ENCODE assay signal across 8 cellular contexts in the genomic region with DNA sequence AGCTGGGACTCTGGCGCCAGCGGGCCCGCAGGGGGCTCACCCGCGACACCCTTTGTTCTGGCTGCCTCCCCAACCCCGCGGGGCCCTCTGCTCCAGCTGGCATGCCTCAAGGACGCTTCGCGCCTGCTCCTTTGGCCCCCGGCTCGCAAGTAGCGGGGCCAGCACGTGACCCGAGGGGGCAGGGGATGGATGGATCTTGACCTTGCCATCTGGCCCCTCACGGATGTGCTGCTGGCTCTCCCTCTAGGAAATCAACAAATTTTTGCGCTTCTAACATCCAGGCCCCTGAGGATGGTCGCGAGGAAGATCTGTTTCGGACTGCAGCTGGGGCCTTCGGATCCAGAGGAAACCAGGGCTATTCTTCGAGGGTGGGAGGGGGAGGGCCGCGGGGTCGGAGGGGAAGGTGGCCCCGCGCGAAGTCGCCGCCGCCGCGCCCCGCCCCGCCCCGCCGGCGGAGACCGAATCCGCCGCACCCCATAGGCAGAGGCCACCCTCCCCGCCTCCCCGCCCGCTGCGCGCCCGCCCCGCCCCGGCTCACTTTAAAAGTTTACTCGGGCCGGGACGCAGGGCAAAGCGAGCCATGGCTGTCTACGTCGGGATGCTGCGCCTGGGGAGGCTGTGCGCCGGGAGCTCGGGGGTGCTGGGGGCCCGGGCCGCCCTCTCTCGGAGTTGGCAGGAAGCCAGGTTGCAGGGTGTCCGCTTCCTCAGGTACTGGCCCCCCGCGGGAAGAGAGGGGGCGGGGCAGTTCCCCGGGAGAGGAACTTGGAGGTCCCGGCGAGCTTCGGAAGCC. TPM values are rescaled to one million over a fixed set of nuclear protein-coding genes. Genes with fewer than 3 reads are reported as not detected.
A peak's percentile ranks its signal among the peaks of the same experiment; 100 is the strongest.
DNase-seq lines count a peak whose midpoint lies in the region; ATAC-seq and TF ChIP-seq lines count a peak whose summit lies in the region.

A gene with protein sequence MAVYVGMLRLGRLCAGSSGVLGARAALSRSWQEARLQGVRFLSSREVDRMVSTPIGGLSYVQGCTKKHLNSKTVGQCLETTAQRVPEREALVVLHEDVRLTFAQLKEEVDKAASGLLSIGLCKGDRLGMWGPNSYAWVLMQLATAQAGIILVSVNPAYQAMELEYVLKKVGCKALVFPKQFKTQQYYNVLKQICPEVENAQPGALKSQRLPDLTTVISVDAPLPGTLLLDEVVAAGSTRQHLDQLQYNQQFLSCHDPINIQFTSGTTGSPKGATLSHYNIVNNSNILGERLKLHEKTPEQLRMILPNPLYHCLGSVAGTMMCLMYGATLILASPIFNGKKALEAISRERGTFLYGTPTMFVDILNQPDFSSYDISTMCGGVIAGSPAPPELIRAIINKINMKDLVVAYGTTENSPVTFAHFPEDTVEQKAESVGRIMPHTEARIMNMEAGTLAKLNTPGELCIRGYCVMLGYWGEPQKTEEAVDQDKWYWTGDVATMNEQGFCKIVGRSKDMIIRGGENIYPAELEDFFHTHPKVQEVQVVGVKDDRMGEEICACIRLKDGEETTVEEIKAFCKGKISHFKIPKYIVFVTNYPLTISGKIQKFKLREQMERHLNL (plus strand): TSS at position 537 of the 790 bp plus-strand sequence. CDS start 44 bp downstream, at position 581.

- H3K4me3 Mint-ChIP-seq in activated T-helper 17 cell treated with anti-CD3 and anti-CD28 coated beads, Interleukin-2, amount 50 U/mL, for 72 hours: peak within 1 kb of the TSS; percentile 84

- peak within 1 kb of the TSS; percentile 79 for H3K27ac Mint-ChIP-seq in activated T-helper 17 cell treated with anti-CD3 and anti-CD28 coated beads, Interleukin-2, amount 50 U/mL, for 72 hours

- no peaks in the 10 kb centered on the region for H3K27me3 Mint-ChIP-seq in activated T-helper 17 cell treated with anti-CD3 and anti-CD28 coated beads, Interleukin-2, amount 50 U/mL, for 72 hours

- H3K36me3 ChIP-seq in neuron (ENCODE audit: insufficient read depth, low read length): no peaks in the 10 kb centered on the region
- H3K36me3 ChIP-seq in subcutaneous abdominal adipose tissue (ENCODE audit: control insufficient read depth in 5 of 5, insufficient read depth in 5 of 5, low read length in 5 of 5): peaks cover 0 to 2% (median 0%) of the 10 kb centered on the region in 5 donors

- H3K27ac ChIP-seq in subcutaneous abdominal adipose tissue (ENCODE audit: low read depth, low read length): peak within 1 kb of the TSS; percentile 89

- H3K4me1 ChIP-seq in neuron (ENCODE audit: insufficient read depth, low read length) (peaks cover 4% of the 10 kb centered on the region), subcutaneous abdominal adipose tissue (ENCODE audit: control insufficient read depth in 5 of 5, insufficient read depth in 5 of 5, low read length in 5 of 5) (peaks cover 18 to 70% (median 68%) of the 10 kb centered on the region in 5 donors)

- no peaks in the 10 kb centered on the region for H3K36me3 Mint-ChIP-seq in activated T-helper 17 cell treated with anti-CD3 and anti-CD28 coated beads, Interleukin-2, amount 50 U/mL, for 72 hours (ENCODE audit: low read depth)

- no peak within 1 kb of the TSS for H2AFZ ChIP-seq in neuron (ENCODE audit: low read depth, low read length)

- peak; percentile 61 for ATAC-seq in HG02852 (IDR thresholded peaks at IDR 0.05; ENCODE audit: unreplicated experiment)
- peak; percentile 94 for ATAC-seq in activated T-helper 17 cell treated with anti-CD3 and anti-CD28 coated beads, Interleukin-2, amount 50 U/mL, for 72 hours (replicated peaks)

- DNase-seq in RKO (ENCODE audit: low spot score) (peak; percentile 65), foreskin fibroblast (peak; percentile 52 to 82), COR-L47 (lab: John Stamatoyannopoulos, UW) (no peak)

- H3K27me3 ChIP-seq in neuron (ENCODE audit: insufficient read depth, low read length) (peaks cover 2% of the 10 kb centered on the region), subcutaneous abdominal adipose tissue (ENCODE audit: control insufficient read depth in 5 of 5, insufficient read depth in 4 of 5, low read length in 5 of 5) (no peaks in the 10 kb centered on the region)

- H3K4me3 ChIP-seq in foreskin fibroblast (ENCODE audit: low read depth in 1 of 2, low read length in 2 of 2): peak within 1 kb of the TSS; percentile 49 to 77
- H3K4me3 ChIP-seq in neuron (ENCODE audit: low read length): peak within 1 kb of the TSS; percentile 44
- H3K4me3 ChIP-seq in subcutaneous abdominal adipose tissue (ENCODE audit: low read depth in 1 of 5, low read length in 5 of 5): peak within 1 kb of the TSS; percentile 67 to 75 (median 71)

- H3K9me3 ChIP-seq in neuron (ENCODE audit: low read length) (no peaks in the 10 kb centered on the region), subcutaneous abdominal adipose tissue (ENCODE audit: control insufficient read depth in 5 of 5, low read length in 5 of 5) (no peaks in the 10 kb centered on the region)

- peak within 1 kb of the TSS; percentile 54 to 78 (median 76) for H3K9ac ChIP-seq in subcutaneous abdominal adipose tissue (ENCODE audit: low read length in 5 of 5)

- TF ChIP-seq CTCF in GM12872 (IDR thresholded peaks at IDR 0.05; ENCODE audit: insufficient read depth, low read depth, low read length) (0 out of 3 replicates have a peak, but pooled peaks have one; percentile 6), foreskin fibroblast (IDR thresholded peaks at IDR 0.05; ENCODE audit: low read depth, low read length) (no peak)

- H3K9me3 Mint-ChIP-seq in activated T-helper 17 cell treated with anti-CD3 and anti-CD28 coated beads, Interleukin-2, amount 50 U/mL, for 72 hours: no peaks in the 10 kb centered on the region

- peaks cover 13% of the 10 kb centered on the region for H3K4me1 Mint-ChIP-seq in activated T-helper 17 cell treated with anti-CD3 and anti-CD28 coated beads, Interleukin-2, amount 50 U/mL, for 72 hours

RNA-seq across cellular contexts. Expression of the gene that starts here (rescaled TPM):
- total RNA-seq in activated T-helper 17 cell treated with anti-CD3 and anti-CD28 coated beads, Interleukin-2, amount 50 U/mL, for 72 hours: 10 to 100 TPM; 12.4 to 13.6 TPM
